ENCODE assay signal across 9 cellular contexts in the genomic region with DNA sequence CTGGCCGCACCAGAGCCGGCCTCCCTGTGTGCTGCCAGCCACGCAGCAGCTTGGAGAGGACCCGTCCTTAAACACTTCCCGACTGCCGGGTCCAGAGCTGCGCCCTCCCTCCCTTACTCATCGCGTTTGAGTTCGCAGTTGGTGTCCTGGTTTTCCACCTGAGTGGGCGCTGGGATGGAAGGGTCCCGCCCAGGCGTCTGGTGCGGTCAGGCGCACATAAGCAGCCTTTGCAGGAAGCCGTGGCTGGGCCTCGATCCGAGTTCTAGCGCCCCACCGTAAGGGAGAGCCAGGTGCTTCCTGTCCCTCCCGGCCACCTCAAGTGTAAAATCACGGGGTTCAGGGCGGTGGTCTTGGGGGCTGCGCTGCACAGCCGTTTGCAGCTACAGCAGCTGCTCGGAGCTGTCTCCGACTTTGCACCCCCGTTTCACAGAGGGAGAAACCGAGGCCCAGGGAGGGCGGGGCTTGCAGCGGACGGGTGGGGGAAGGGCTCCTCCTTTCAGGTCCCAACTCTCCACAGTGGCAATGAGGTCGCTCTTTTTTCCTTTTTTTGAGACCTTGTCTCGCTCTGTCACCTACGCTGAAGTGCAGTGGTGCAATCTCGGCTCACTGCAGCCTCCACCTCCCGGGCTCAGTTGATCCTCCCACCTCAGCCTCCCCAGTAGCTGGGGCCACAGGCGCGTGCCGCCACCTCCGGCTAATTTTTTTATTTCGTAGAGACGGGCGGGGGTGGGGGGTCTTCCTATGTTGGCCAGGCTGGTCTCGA. TPM values are rescaled to one million over a fixed set of nuclear protein-coding genes. Genes with fewer than 3 reads are reported as not detected.
DNase-seq lines count a peak whose midpoint lies in the region; ATAC-seq, FAIRE-seq and TF ChIP-seq lines count a peak whose summit lies in the region.
"Had no signal": no experiment of that assay in that cellular context is flagged by ENCODE, and none has a peak within 500 bp of the region (broad histone marks: within the 10 kb centered on the region; RNA-seq: fewer than 3 reads in every experiment).

No MANE protein-coding gene starts in this region.

- no peak overlapping the region for H2BK5ac ChIP-seq in H1 (ENCODE audit: low read depth, low read length)

- no peak for ATAC-seq in HG03457 (IDR thresholded peaks at IDR 0.05; ENCODE audit: unreplicated experiment)

- H2BK120ac ChIP-seq in H1 (replicated peaks; ENCODE audit: low read depth, low read length) = no peak overlapping the region

- CTCF ChIA-PET in H1 (lab: Charles Lee; ENCODE audit: partially characterized antibody) = interaction anchor here (0.7 to 2.8 kb wide), 12 partner anchors 10 to 144 kb away, joined by 3 to 22 read pairs (median 4); no protein-coding TSS in a partner anchor

- H3K27ac ChIP-seq in H1 (ENCODE audit: low read depth, low read length) (no peak overlapping the region), rectal smooth muscle tissue (ENCODE audit: low read depth, low read length) (no peak overlapping the region)

- TF ChIP-seq POLR2A in H1 (IDR thresholded peaks at IDR 0.05; ENCODE audit: control extremely low read depth in 1 of 2, low read depth in 2 of 2, low read length in 2 of 2) (no peak), GM12892 (IDR thresholded peaks at IDR 0.05; ENCODE audit: low read depth, low read length) (no peak), erythroblast (IDR thresholded peaks at IDR 0.05; ENCODE audit: low read length) (no peak)

- H3K56ac ChIP-seq in H1 (replicated peaks; ENCODE audit: insufficient read length, low read depth, low read length) = no peak overlapping the region

- POLR2A ChIA-PET in H1 (lab: Charles Lee; ENCODE audit: partially characterized antibody) = interaction anchor here (0.7 to 2.6 kb wide), 15 partner anchors 9 to 127 kb away, joined by 3 to 11 read pairs (median 3); a partner anchor contains a TSS

- H3K4me3 ChIP-seq in NT2/D1 (ENCODE audit: insufficient read length, low read depth) (peak overlapping the region; percentile 45), H1 (ENCODE audit: extremely low read depth in 1 of 4, insufficient read depth in 2 of 4, low read depth in 3 of 4, low read length in 4 of 4) (peak overlapping the region in 3 of 4 experiments; percentile 62 to 90 (median 79); a peak in 4 of 8 replicates), rectal smooth muscle tissue (ENCODE audit: low read length) (peak overlapping the region; percentile 58)

- H4K91ac ChIP-seq in H1 (replicated peaks; ENCODE audit: insufficient read length, low read length) = no peak overlapping the region

- H3K4me1 ChIP-seq in NT2/D1 (ENCODE audit: insufficient read depth, insufficient read length) (peaks cover 21% of the 10 kb centered on the region), H1 (replicated peaks in 1 of 4; ENCODE audit: control insufficient read depth in 3 of 4, insufficient read depth in 4 of 4, low read length in 3 of 4) (peaks cover 0 to 10% (median 6%) of the 10 kb centered on the region in 4 experiments; a peak in 5 of 7 replicates), rectal smooth muscle tissue (ENCODE audit: control insufficient read depth, insufficient read depth, low read length) (peaks cover 4% of the 10 kb centered on the region)

- no peak for TF ChIP-seq EP300 in H1 (IDR thresholded peaks at IDR 0.05; ENCODE audit: borderline replicate concordance in 1 of 2, low read depth in 2 of 2, low read length in 2 of 2)

- H2BK15ac ChIP-seq in H1 (ENCODE audit: low read length) = no peak overlapping the region

- peak overlapping the region; percentile 33 to 65; a peak in 2 of 4 replicates for H3K4me2 ChIP-seq in H1 (ENCODE audit: insufficient read depth in 1 of 2, low read depth in 2 of 2, low read length in 2 of 2)

- no peak overlapping the region; the same call in 1 of the 2 replicates for H4K8ac ChIP-seq in H1 (ENCODE audit: extremely low read depth, insufficient read depth, low read length)

- no peak overlapping the region for H2BK20ac ChIP-seq in H1 (ENCODE audit: low read length)

- H2AK5ac ChIP-seq in H1 (ENCODE audit: low read depth, low read length) = no peak overlapping the region

- no peak for TF ChIP-seq RAD21 in H1 (IDR thresholded peaks at IDR 0.05 in 1 of 2, conservative IDR thresholded peaks at IDR 0.05 in 1 of 2; ENCODE audit: low read depth in 2 of 2, low read length in 2 of 2)

- peaks cover 4 to 22% of the 10 kb centered on the region in 2 experiments; a peak in 2 of 4 replicates for H3K79me2 ChIP-seq in H1 (ENCODE audit: control insufficient read depth in 1 of 2, insufficient read depth in 2 of 2, low read length in 2 of 2)

- H3K36me3 ChIP-seq in NT2/D1 (ENCODE audit: insufficient read depth, insufficient read length, low read length) = peaks cover 8% of the 10 kb centered on the region
- no peaks in the 10 kb centered on the region for H3K36me3 ChIP-seq in H1 (ENCODE audit: control insufficient read depth in 2 of 4, insufficient read depth in 4 of 4, low read length in 3 of 4)
- no peaks in the 10 kb centered on the region for H3K36me3 ChIP-seq in rectal smooth muscle tissue (ENCODE audit: control insufficient read depth, insufficient read depth, low read length)

- H2AFZ ChIP-seq in H1 (ENCODE audit: low read length) = no peak overlapping the region

- H2BK12ac ChIP-seq in H1 (ENCODE audit: low read depth, low read length) = no peak overlapping the region

- H3K9ac ChIP-seq in NT2/D1 (ENCODE audit: insufficient read length, low read depth) = no peak overlapping the region
- no peak overlapping the region for H3K9ac ChIP-seq in H1 (replicated peaks in 1 of 4; ENCODE audit: extremely low read depth in 1 of 4, low read depth in 3 of 4, low read length in 3 of 4)
- H3K9ac ChIP-seq in rectal smooth muscle tissue (ENCODE audit: low read length) = no peak overlapping the region

- no peak for FAIRE-seq in H1 (lab: Jason Lieb, UNC)
- no peak for FAIRE-seq in GM12892 (lab: Jason Lieb, UNC)

- 88% methylated on average over 29 of the region's 45 CpGs; no CpG with 5 or more reads in 1 of the 2 experiments for WGBS in H1 (ENCODE audit: extremely low coverage in 1 of 2, insufficient coverage in 1 of 2, insufficient read length in 1 of 2, insufficient replicate concordance in 2 of 2, low coverage in 1 of 2, low lambda C conversion rate in 2 of 2, missing lambda C conversion rate in 1 of 2), 2 experiments

- H3K18ac ChIP-seq in H1 (ENCODE audit: extremely low read depth, low read length) = no peak overlapping the region

- no peak overlapping the region for H4K5ac ChIP-seq in H1 (ENCODE audit: insufficient read length, low read depth, low read length)

- peaks cover 5% of the 10 kb centered on the region; the same call in 1 of the 2 replicates for H3K23me2 ChIP-seq in H1 (ENCODE audit: low read depth, low read length)

- H3K27me3 ChIP-seq in NT2/D1 (ENCODE audit: insufficient read depth, insufficient read length) (peaks cover 38% of the 10 kb centered on the region), H1 (replicated peaks in 1 of 4; ENCODE audit: control insufficient read depth in 3 of 4, extremely low read depth in 1 of 4, insufficient read depth in 3 of 4, low read length in 3 of 4) (peaks cover 8 to 48% (median 40%) of the 10 kb centered on the region in 4 experiments), rectal smooth muscle tissue (ENCODE audit: control insufficient read depth, insufficient read depth, low read length) (no peaks in the 10 kb centered on the region)

- H3K14ac ChIP-seq in H1 (ENCODE audit: insufficient read length) = no peak overlapping the region

- H3K23ac ChIP-seq in H1 (ENCODE audit: insufficient read length) = no peak overlapping the region

- TF ChIP-seq CTCF in H1 (IDR thresholded peaks at IDR 0.05; ENCODE audit: control extremely low read depth in 1 of 3, insufficient read depth in 1 of 3, low read depth in 1 of 3, low read length in 3 of 3) = no peak

- no peak overlapping the region for H3K4ac ChIP-seq in H1 (replicated peaks; ENCODE audit: insufficient read length, low read depth, low read length)

- peaks cover 19 to 24% of the 10 kb centered on the region in 2 experiments for H4K20me1 ChIP-seq in H1 (replicated peaks in 1 of 2; ENCODE audit: control insufficient read depth in 1 of 2, insufficient read depth in 2 of 2, low read length in 2 of 2)

- H3K9me3 ChIP-seq in NT2/D1 (ENCODE audit: insufficient read depth, low read length) = no peaks in the 10 kb centered on the region
- H3K9me3 ChIP-seq in H1 (ENCODE audit: insufficient read depth in 2 of 2, low read depth in 1 of 2, low read length in 1 of 2) = no peaks in the 10 kb centered on the region

- peaks cover 6% of the 10 kb centered on the region; the same call in 1 of the 2 replicates for H3K79me1 ChIP-seq in H1 (ENCODE audit: low read depth, low read length)

- DNase-seq in ELF-1 (ENCODE audit: low read depth, low spot score) (peak; percentile 42), NT2/D1 (ENCODE audit: low read depth, low spot score) (no peak), H1 (ENCODE audit: low read depth in 1 of 2, low spot score in 2 of 2) (no peak), GM12892 (ENCODE audit: insufficient read length) (no peak), NCI-H446 (lab: John Stamatoyannopoulos, UW) (no peak), erythroblast (lab: John Stamatoyannopoulos, UW) (no peak)

TF ChIP-seq in H1, 55 proteins besides CTCF, POLR2A, EP300 and RAD21 (continues in another document):
- TF ChIP-seq ASH2L (IDR thresholded peaks at IDR 0.05; ENCODE audit: low read length) = no peak
- no peak for TF ChIP-seq CREB1 (IDR thresholded peaks at IDR 0.05)
- TF ChIP-seq, protein P1, sequence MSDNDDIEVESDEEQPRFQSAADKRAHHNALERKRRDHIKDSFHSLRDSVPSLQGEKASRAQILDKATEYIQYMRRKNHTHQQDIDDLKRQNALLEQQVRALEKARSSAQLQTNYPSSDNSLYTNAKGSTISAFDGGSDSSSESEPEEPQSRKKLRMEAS (IDR thresholded peaks at IDR 0.05) = no peak

RNA-seq across cellular contexts. Expression of a gene that starts 51.3 kb away (rescaled TPM):
- total RNA-seq in H1 (2021; fragmentation: NEBNext Ultra II Directional; extraction: Animal tissue kit (Norgen Biotek cat#: 25700)) = not detected in 2 replicates
- 0.42 TPM in 1 of 2 replicates, not detected in the other for polyA plus RNA-seq in H1 (2011; rRNA removed)
- 0.18 TPM for polyA plus RNA-seq in H1 (2011; cell fraction: cytosol; rRNA removed)
- 1.6 TPM for polyA plus RNA-seq in H1 (2011; cell fraction: nucleus; rRNA removed)
- polyA plus RNA-seq in H1 (2012, experiment 1 of 2) = not detected in 4 replicates
- not detected for polyA plus RNA-seq in H1 (2012, experiment 2 of 2)
- not detected for polyA plus RNA-seq in H1 (2013, experiment 1 of 2)
- polyA plus RNA-seq in H1 (2013, experiment 2 of 2) = 0.09 TPM
- polyA minus RNA-seq in H1 (2011; rRNA and poly(A)+ RNA removed) = not detected in 2 replicates
- polyA minus RNA-seq in H1 (2011; cell fraction: cytosol; rRNA and poly(A)+ RNA removed) = not detected
- not detected for polyA minus RNA-seq in H1 (2011; cell fraction: nucleus; rRNA and poly(A)+ RNA removed)
- not detected for polyA plus RNA-seq in GM12892 (2012; ENCODE audit: missing spikeins)
- total RNA-seq: RPMI7951 had no signal

RNA-seq across cellular contexts. Expression of a gene that starts 59.5 kb away (rescaled TPM):
- total RNA-seq in H1 (2021; fragmentation: NEBNext Ultra II Directional; extraction: Animal tissue kit (Norgen Biotek cat#: 25700)) = 0.84 and 1.5 TPM in 2 replicates
- 2.2 and 6.3 TPM in 2 replicates for polyA plus RNA-seq in H1 (2011; rRNA removed)
- polyA plus RNA-seq in H1 (2011; cell fraction: cytosol; rRNA removed) = 4.0 TPM
- polyA plus RNA-seq in H1 (2011; cell fraction: nucleus; rRNA removed) = 40.4 TPM
- polyA plus RNA-seq in H1 (2012, experiment 1 of 2) = 2.0 to 3.0 TPM (median 2.5 TPM) in 4 replicates
- polyA plus RNA-seq in H1 (2012, experiment 2 of 2) = 1.5 TPM
- polyA plus RNA-seq in H1 (2013, experiment 1 of 2) = 1.9 TPM
- 1.7 TPM for polyA plus RNA-seq in H1 (2013, experiment 2 of 2)
- polyA minus RNA-seq in H1 (2011; rRNA and poly(A)+ RNA removed) = 0.50 and 0.54 TPM in 2 replicates
- 0.59 TPM for polyA minus RNA-seq in H1 (2011; cell fraction: cytosol; rRNA and poly(A)+ RNA removed)
- polyA minus RNA-seq in H1 (2011; cell fraction: nucleus; rRNA and poly(A)+ RNA removed) = 2.2 TPM
- not detected for polyA plus RNA-seq in GM12892 (2012; ENCODE audit: missing spikeins)
- total RNA-seq: RPMI7951 had no signal
